8 cellular contexts compared by ENCODE assay signal in genomic region chr16:57591086-57591869, GRCh38. TPM values are rescaled to one million over a fixed set of nuclear protein-coding genes. Genes with fewer than 3 reads are reported as not detected.
DNase-seq lines count a peak whose midpoint lies in the region; ATAC-seq and TF ChIP-seq lines count a peak whose summit lies in the region.

No MANE protein-coding gene starts in this region.

- peak overlapping the region; percentile 32 for H3K4me3 Mint-ChIP-seq in activated T-helper 2 cell treated with anti-CD3 and anti-CD28 coated beads, Interferon-gamma antibody, Interleukin-2, Interleukin-4, amounts not matched to agents 10 μg/mL and 5 μg/mL and 100 μg/mL, durations not matched to agents 14 hours and 24 hours and 36 hours (ENCODE audit: low read depth)

- TF ChIP-seq CTCF in DND-41 (IDR thresholded peaks at IDR 0.05; ENCODE audit: borderline replicate concordance, extremely low read depth, low read length, poor library complexity, severe bottlenecking) = peak; percentile 88
- peak; percentile 88 for TF ChIP-seq CTCF in Panc1 (IDR thresholded peaks at IDR 0.05)
- TF ChIP-seq CTCF in upper lobe of right lung (IDR thresholded peaks at IDR 0.05) = peak; percentile 95

- POLR2A ChIA-PET in Panc1 (lab: Charles Lee) = no interaction called here

- H3K27ac Mint-ChIP-seq in activated T-helper 2 cell treated with anti-CD3 and anti-CD28 coated beads, Interferon-gamma antibody, Interleukin-2, Interleukin-4, amounts not matched to agents 10 μg/mL and 5 μg/mL and 100 μg/mL, durations not matched to agents 14 hours and 24 hours and 36 hours = peak overlapping the region; percentile 90

- no TSS peak for BruUV-seq in Panc1 (replicated peaks; lab: Mats Ljungman, UMichigan)

- H3K79me2 ChIP-seq in DND-41 (ENCODE audit: insufficient read depth, low read length) = no peaks in the 10 kb centered on the region

- no peak overlapping the region for H3K4me2 ChIP-seq in DND-41 (ENCODE audit: insufficient read depth, low read length)

- peaks cover 42% of the 10 kb centered on the region for H3K4me1 Mint-ChIP-seq in activated T-helper 2 cell treated with anti-CD3 and anti-CD28 coated beads, Interferon-gamma antibody, Interleukin-2, Interleukin-4, amounts not matched to agents 10 μg/mL and 5 μg/mL and 100 μg/mL, durations not matched to agents 14 hours and 24 hours and 36 hours (ENCODE audit: low read depth)

- intact Hi-C loops in Panc1 (cut with micrococcal nuclease; ENCODE audit: unreplicated experiment) = loop anchor here (2.0 to 5.0 kb wide), 3 partner anchors 41 to 146 kb away; partner anchors contain the start of gene KATNB1
- intact Hi-C loops in activated T-helper 2 cell treated with anti-CD3 and anti-CD28 coated beads, Interferon-gamma antibody, Interleukin-2, Interleukin-4, amounts not matched to agents 10 μg/mL and 5 μg/mL and 100 μg/mL, durations not matched to agents 14 hours and 24 hours and 36 hours (cut with micrococcal nuclease) = loop anchor here (1.0 to 5.0 kb wide), 6 partner anchors 11 to 144 kb away; partner anchors contain the start of genes ADGRG1 and KATNB1
- intact Hi-C loops in upper lobe of right lung (cut with DNase I) = loop anchor here (5.0 kb wide), 1 partner anchor 56 kb away; no protein-coding TSS in a partner anchor

- peak overlapping the region; percentile 93 for H3K27ac ChIP-seq in DND-41 (ENCODE audit: low read length)
- no peak overlapping the region for H3K27ac ChIP-seq in Panc1 (ENCODE audit: low read length)
- peak overlapping the region; percentile 12 for H3K27ac ChIP-seq in upper lobe of right lung

- no peak overlapping the region for H3K9ac ChIP-seq in DND-41 (ENCODE audit: low read depth, low read length)

- H3K9me3 ChIP-seq in DND-41 (ENCODE audit: insufficient read depth, low read length, severe bottlenecking) (peaks cover 3% of the 10 kb centered on the region), Panc1 (ENCODE audit: control insufficient read depth, insufficient read depth, low read depth, low read length) (no peaks in the 10 kb centered on the region), upper lobe of right lung (no peaks in the 10 kb centered on the region)

- H3K4me3 ChIP-seq in DND-41 (ENCODE audit: low read depth in 1 of 2, low read length in 2 of 2) = no peak overlapping the region
- peak overlapping the region in 1 of 2 experiments; percentile 23; a peak in 1 of 4 replicates for H3K4me3 ChIP-seq in Panc1 (ENCODE audit: low read depth in 2 of 2, low read length in 2 of 2)
- no peak overlapping the region for H3K4me3 ChIP-seq in upper lobe of right lung

- H3K4me1 ChIP-seq in DND-41 (ENCODE audit: insufficient read depth, low read length) (peaks cover 29% of the 10 kb centered on the region), Panc1 (ENCODE audit: control insufficient read depth, insufficient read depth, low read length) (peaks cover 10% of the 10 kb centered on the region; the same call in 1 of the 2 replicates), upper lobe of right lung (peaks cover 6% of the 10 kb centered on the region)

- H3K36me3 ChIP-seq in DND-41 (ENCODE audit: insufficient read depth, low read length) (no peaks in the 10 kb centered on the region), Panc1 (ENCODE audit: control insufficient read depth, insufficient read depth, low read length) (no peaks in the 10 kb centered on the region), upper lobe of right lung (no peaks in the 10 kb centered on the region)

- CTCF ChIA-PET in Panc1 (lab: Charles Lee) = interaction anchor here (0.6 to 1.0 kb wide), 9 partner anchors 9 to 536 kb away, joined by 3 to 7 read pairs (median 3); no protein-coding TSS in a partner anchor

- peaks cover 5% of the 10 kb centered on the region for H3K9me3 Mint-ChIP-seq in activated T-helper 2 cell treated with anti-CD3 and anti-CD28 coated beads, Interferon-gamma antibody, Interleukin-2, Interleukin-4, amounts not matched to agents 10 μg/mL and 5 μg/mL and 100 μg/mL, durations not matched to agents 14 hours and 24 hours and 36 hours

- peak overlapping the region; percentile 12; the same call in 1 of the 2 replicates for H2AFZ ChIP-seq in DND-41 (ENCODE audit: low read depth, low read length)

- H3K36me3 Mint-ChIP-seq in activated T-helper 2 cell treated with anti-CD3 and anti-CD28 coated beads, Interferon-gamma antibody, Interleukin-2, Interleukin-4, amounts not matched to agents 10 μg/mL and 5 μg/mL and 100 μg/mL, durations not matched to agents 14 hours and 24 hours and 36 hours (ENCODE audit: low read depth) = peaks cover 4% of the 10 kb centered on the region

- no peaks in the 10 kb centered on the region for H3K27me3 ChIP-seq in DND-41 (ENCODE audit: insufficient read depth, low read length, poor library complexity)
- no peaks in the 10 kb centered on the region for H3K27me3 ChIP-seq in Panc1 (ENCODE audit: control insufficient read depth, insufficient read depth, low read length)
- no peaks in the 10 kb centered on the region for H3K27me3 ChIP-seq in upper lobe of right lung

- DNase-seq in DND-41 = peak; percentile 75
- DNase-seq in HuH-7 (ENCODE audit: low spot score) = peak; percentile 73
- DNase-seq in Panc1 (ENCODE audit: low read depth, low spot score) = peak; percentile 80
- peak; percentile 58 for DNase-seq in activated T-helper 2 cell treated with anti-CD3 and anti-CD28 coated beads, Interferon-gamma antibody, Interleukin-2, Interleukin-4, amounts not matched to agents 10 μg/mL and 5 μg/mL and 100 μg/mL, durations not matched to agents 14 hours and 24 hours and 36 hours (ENCODE audit: low spot score)
- peak; percentile 41 for DNase-seq in fibroblast of the conjunctiva (ENCODE audit: low read depth)
- DNase-seq in non-pigmented ciliary epithelial cell (ENCODE audit: low read depth) = peak; percentile 48
- peak; percentile 83 for DNase-seq in upper lobe of right lung

- H4K20me1 ChIP-seq in DND-41 (ENCODE audit: insufficient read depth, low read length) = no peaks in the 10 kb centered on the region

- no peaks in the 10 kb centered on the region for H3K27me3 Mint-ChIP-seq in activated T-helper 2 cell treated with anti-CD3 and anti-CD28 coated beads, Interferon-gamma antibody, Interleukin-2, Interleukin-4, amounts not matched to agents 10 μg/mL and 5 μg/mL and 100 μg/mL, durations not matched to agents 14 hours and 24 hours and 36 hours (ENCODE audit: low read depth)

- in situ Hi-C loops in Panc1 (cut with HindIII; ENCODE audit: low pct_unique_long_range_greater_than_20kb, low sequenced_read_pairs) = no loop called here

- 0 out of 3 replicates have a peak, but pooled peaks have one; percentile 12 for ATAC-seq in DND-41 (ENCODE audit: insufficient read depth, low read depth)
- ATAC-seq in GM21515 (IDR thresholded peaks at IDR 0.05; ENCODE audit: unreplicated experiment) = peak; percentile 66
- peak; percentile 97 for ATAC-seq in Panc1
- peak; percentile 94 for ATAC-seq in upper lobe of right lung

RNA-seq across cellular contexts. Expression of gene ADGRG1, which starts 37.2 kb away (rescaled TPM):
- total RNA-seq in Panc1 (2021; ENCODE audit: unreplicated experiment) (13.1 TPM), upper lobe of right lung (66.9 TPM)
- polyA plus RNA-seq in Panc1 (2012; ENCODE audit: insufficient read length) = 6.8 TPM
- 1.8 and 1.9 TPM in 2 replicates for total RNA-seq in activated T-helper 2 cell treated with anti-CD3 and anti-CD28 coated beads, Interferon-gamma antibody, Interleukin-2, Interleukin-4, amounts not matched to agents 10 μg/mL and 5 μg/mL and 100 μg/mL, durations not matched to agents 14 hours and 24 hours and 36 hours

RNA-seq across cellular contexts. Expression of gene ADGRG5, which starts 48.8 kb away (rescaled TPM):
- total RNA-seq in Panc1 (2021; ENCODE audit: unreplicated experiment) = not detected
- not detected for polyA plus RNA-seq in Panc1 (2012; ENCODE audit: insufficient read length)
- total RNA-seq in activated T-helper 2 cell treated with anti-CD3 and anti-CD28 coated beads, Interferon-gamma antibody, Interleukin-2, Interleukin-4, amounts not matched to agents 10 μg/mL and 5 μg/mL and 100 μg/mL, durations not matched to agents 14 hours and 24 hours and 36 hours = 2.1 and 2.8 TPM in 2 replicates
- total RNA-seq in upper lobe of right lung = 1.9 TPM

RNA-seq across cellular contexts. Expression of gene CCDC102A, which starts 54.9 kb away (rescaled TPM):
- total RNA-seq in Panc1 (2021; ENCODE audit: unreplicated experiment) (12.9 TPM), upper lobe of right lung (11.3 TPM)
- 22.7 TPM for polyA plus RNA-seq in Panc1 (2012; ENCODE audit: insufficient read length)
- 6.3 and 6.8 TPM in 2 replicates for total RNA-seq in activated T-helper 2 cell treated with anti-CD3 and anti-CD28 coated beads, Interferon-gamma antibody, Interleukin-2, Interleukin-4, amounts not matched to agents 10 μg/mL and 5 μg/mL and 100 μg/mL, durations not matched to agents 14 hours and 24 hours and 36 hours

Comparison
In these comparisons a context has a peak if more than half of its experiments do, and no peak if none do; other contexts are left out.
1. ATAC-seq: peak in every context shown above with its lines; median percentile 97 in Panc1; 94 in upper lobe of right lung; 66 in GM21515; 12 in DND-41.